1 cellular context compared by ENCODE assay signal in the genomic region with DNA sequence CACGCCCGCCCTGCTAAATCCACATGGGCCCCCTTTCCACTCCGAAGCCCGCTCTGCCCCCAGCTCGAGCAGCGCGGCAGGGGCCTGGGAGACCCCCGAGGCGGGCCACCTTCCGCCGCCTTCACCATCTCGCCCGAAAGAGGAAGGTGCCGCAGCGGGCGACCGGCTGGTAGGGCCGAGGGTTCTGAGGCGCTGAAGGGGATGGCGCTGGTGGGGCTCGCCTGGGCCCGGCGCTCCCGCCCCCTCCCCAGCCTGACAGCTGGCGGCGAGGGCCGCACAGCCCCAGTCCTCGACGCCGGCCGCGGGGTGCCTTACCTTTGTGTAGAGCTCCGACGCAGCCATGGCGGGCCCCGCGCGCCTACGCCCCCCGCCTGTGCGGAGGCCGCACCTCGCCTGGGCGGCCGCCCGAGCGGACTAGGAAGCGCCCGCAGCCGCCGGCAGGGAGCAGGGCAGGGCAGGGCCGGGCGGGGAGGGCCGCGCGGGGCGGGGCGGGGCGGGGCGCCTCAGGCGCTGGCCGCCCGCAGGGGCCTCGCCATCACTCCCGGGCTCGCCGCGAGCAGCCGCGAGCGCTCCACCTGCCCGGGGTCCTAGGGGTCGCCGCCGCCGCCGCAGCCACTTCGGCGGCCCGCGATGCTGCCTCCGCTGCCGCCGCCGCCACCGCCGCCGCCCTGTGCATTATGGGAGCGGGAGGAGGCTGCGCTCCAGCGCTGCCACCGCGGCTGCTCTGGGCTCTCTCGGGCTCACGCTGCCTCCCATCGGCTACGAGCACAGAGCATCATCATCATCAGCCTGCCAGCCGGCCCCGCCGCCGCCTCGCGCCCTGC.
A peak's percentile ranks its signal among the peaks of the same experiment; 100 is the strongest.
TF ChIP-seq lines count a peak whose summit lies in the region.

Gene MYO5A, minus strand, starts transcription at position 416 of the 824 bp plus-strand sequence. Its CDS starts 74 bp downstream, at position 342.

TF ChIP-seq in WTC11, 78 proteins besides CTCF, POLR2A, EP300 and RAD21 (continued from another document):
- TF ChIP-seq, protein P1, sequence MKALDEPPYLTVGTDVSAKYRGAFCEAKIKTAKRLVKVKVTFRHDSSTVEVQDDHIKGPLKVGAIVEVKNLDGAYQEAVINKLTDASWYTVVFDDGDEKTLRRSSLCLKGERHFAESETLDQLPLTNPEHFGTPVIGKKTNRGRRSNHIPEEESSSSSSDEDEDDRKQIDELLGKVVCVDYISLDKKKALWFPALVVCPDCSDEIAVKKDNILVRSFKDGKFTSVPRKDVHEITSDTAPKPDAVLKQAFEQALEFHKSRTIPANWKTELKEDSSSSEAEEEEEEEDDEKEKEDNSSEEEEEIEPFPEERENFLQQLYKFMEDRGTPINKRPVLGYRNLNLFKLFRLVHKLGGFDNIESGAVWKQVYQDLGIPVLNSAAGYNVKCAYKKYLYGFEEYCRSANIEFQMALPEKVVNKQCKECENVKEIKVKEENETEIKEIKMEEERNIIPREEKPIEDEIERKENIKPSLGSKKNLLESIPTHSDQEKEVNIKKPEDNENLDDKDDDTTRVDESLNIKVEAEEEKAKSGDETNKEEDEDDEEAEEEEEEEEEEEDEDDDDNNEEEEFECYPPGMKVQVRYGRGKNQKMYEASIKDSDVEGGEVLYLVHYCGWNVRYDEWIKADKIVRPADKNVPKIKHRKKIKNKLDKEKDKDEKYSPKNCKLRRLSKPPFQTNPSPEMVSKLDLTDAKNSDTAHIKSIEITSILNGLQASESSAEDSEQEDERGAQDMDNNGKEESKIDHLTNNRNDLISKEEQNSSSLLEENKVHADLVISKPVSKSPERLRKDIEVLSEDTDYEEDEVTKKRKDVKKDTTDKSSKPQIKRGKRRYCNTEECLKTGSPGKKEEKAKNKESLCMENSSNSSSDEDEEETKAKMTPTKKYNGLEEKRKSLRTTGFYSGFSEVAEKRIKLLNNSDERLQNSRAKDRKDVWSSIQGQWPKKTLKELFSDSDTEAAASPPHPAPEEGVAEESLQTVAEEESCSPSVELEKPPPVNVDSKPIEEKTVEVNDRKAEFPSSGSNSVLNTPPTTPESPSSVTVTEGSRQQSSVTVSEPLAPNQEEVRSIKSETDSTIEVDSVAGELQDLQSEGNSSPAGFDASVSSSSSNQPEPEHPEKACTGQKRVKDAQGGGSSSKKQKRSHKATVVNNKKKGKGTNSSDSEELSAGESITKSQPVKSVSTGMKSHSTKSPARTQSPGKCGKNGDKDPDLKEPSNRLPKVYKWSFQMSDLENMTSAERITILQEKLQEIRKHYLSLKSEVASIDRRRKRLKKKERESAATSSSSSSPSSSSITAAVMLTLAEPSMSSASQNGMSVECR (CRISPR knock-in tag; IDR thresholded peaks at IDR 0.05; ENCODE audit: borderline replicate concordance) = 0 out of 2 replicates have a peak, but pooled peaks have one; percentile 15
- peak; percentile 52 for TF ChIP-seq MAX (CRISPR knock-in tag; IDR thresholded peaks at IDR 0.05)
- TF ChIP-seq CBFB (CRISPR knock-in tag; IDR thresholded peaks at IDR 0.05; ENCODE audit: low read depth) = peak; percentile 63; the same call in 1 of the 2 replicates
- peak; percentile 65 for TF ChIP-seq ZNF423 (CRISPR knock-in tag; IDR thresholded peaks at IDR 0.05)
- 0 out of 2 replicates have a peak, but pooled peaks have one; percentile 44 for TF ChIP-seq MYBL2 (CRISPR knock-in tag; IDR thresholded peaks at IDR 0.05)
- no peak for TF ChIP-seq SP1 (CRISPR knock-in tag; conservative IDR thresholded peaks at IDR 0.05)
- TF ChIP-seq NFATC4 (CRISPR knock-in tag; IDR thresholded peaks at IDR 0.05) = no peak
- TF ChIP-seq, protein P2, sequence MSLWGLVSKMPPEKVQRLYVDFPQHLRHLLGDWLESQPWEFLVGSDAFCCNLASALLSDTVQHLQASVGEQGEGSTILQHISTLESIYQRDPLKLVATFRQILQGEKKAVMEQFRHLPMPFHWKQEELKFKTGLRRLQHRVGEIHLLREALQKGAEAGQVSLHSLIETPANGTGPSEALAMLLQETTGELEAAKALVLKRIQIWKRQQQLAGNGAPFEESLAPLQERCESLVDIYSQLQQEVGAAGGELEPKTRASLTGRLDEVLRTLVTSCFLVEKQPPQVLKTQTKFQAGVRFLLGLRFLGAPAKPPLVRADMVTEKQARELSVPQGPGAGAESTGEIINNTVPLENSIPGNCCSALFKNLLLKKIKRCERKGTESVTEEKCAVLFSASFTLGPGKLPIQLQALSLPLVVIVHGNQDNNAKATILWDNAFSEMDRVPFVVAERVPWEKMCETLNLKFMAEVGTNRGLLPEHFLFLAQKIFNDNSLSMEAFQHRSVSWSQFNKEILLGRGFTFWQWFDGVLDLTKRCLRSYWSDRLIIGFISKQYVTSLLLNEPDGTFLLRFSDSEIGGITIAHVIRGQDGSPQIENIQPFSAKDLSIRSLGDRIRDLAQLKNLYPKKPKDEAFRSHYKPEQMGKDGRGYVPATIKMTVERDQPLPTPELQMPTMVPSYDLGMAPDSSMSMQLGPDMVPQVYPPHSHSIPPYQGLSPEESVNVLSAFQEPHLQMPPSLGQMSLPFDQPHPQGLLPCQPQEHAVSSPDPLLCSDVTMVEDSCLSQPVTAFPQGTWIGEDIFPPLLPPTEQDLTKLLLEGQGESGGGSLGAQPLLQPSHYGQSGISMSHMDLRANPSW (CRISPR knock-in tag; conservative IDR thresholded peaks at IDR 0.05; ENCODE audit: low read depth) = no peak
- no peak for TF ChIP-seq NFE2L1 (CRISPR knock-in tag; IDR thresholded peaks at IDR 0.05)
- TF ChIP-seq ZNF263 (CRISPR knock-in tag; IDR thresholded peaks at IDR 0.05; ENCODE audit: low read depth) = 0 out of 2 replicates have a peak, but pooled peaks have one; percentile 41
- 0 out of 2 replicates have a peak, but pooled peaks have one; percentile 17 for TF ChIP-seq FOXP4 (CRISPR knock-in tag; IDR thresholded peaks at IDR 0.05)
- TF ChIP-seq, protein P3, sequence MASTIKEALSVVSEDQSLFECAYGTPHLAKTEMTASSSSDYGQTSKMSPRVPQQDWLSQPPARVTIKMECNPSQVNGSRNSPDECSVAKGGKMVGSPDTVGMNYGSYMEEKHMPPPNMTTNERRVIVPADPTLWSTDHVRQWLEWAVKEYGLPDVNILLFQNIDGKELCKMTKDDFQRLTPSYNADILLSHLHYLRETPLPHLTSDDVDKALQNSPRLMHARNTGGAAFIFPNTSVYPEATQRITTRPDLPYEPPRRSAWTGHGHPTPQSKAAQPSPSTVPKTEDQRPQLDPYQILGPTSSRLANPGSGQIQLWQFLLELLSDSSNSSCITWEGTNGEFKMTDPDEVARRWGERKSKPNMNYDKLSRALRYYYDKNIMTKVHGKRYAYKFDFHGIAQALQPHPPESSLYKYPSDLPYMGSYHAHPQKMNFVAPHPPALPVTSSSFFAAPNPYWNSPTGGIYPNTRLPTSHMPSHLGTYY (CRISPR knock-in tag; IDR thresholded peaks at IDR 0.05) = no peak
- no peak for TF ChIP-seq ZNF121 (CRISPR knock-in tag; IDR thresholded peaks at IDR 0.05)
- no peak for TF ChIP-seq OVOL2 (CRISPR knock-in tag; IDR thresholded peaks at IDR 0.05; ENCODE audit: borderline replicate concordance)
- 0 out of 2 replicates have a peak, but pooled peaks have one; percentile 35 for TF ChIP-seq ZNF232 (CRISPR knock-in tag; IDR thresholded peaks at IDR 0.05)
- TF ChIP-seq FOXP1 (CRISPR knock-in tag; IDR thresholded peaks at IDR 0.05; ENCODE audit: borderline replicate concordance) = 0 out of 2 replicates have a peak, but pooled peaks have one; percentile 38
